Comparison of ENCODE assay signal across 8 cellular contexts in the genomic region with DNA sequence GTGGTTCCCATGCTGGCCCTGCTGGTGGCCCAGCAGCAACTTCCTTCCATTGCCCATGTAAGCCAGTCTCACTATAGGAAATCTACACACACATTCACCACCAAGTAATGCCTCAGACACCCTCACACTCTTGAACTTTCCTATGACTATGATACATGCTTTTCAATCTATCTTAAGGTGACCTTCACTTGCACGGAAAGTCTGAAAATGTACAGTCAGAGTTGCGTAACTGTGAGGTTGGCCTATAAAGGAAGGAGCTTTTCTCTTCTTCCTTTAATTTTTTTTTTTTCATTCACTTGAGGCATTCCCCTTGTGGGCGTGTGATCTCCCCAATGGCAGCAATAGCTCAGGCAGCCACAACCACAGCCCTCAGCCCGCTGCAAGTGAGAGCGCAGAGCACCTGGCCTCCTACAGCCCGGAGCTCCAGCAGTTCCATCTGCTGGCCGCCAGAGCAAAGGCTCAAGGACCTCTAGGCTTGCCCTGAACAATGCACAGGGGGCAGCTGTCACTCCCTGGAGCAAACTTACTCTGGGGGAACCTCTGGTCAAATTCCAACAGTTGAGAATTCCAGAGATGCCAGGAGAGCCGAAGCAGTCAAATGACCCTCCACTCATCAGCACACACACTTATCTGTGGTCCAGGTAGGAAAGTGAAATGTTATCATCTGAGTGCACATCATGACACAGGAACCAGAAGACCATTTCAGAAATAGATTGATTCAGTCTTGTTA.
A peak's percentile ranks its signal among the peaks of the same experiment; 100 is the strongest.
DNase-seq lines count a peak whose midpoint lies in the region; ATAC-seq and TF ChIP-seq lines count a peak whose summit lies in the region.

No MANE protein-coding gene starts in this region.

- H3K4me1 ChIP-seq in GM23338 (ENCODE audit: insufficient read depth): no peaks in the 10 kb centered on the region
- no peaks in the 10 kb centered on the region for H3K4me1 ChIP-seq in mucosa of descending colon (ENCODE audit: low read depth)

- ATAC-seq in GM23338 (peak; percentile 89), mucosa of descending colon (peak; percentile 79)

- H3K4me3 ChIP-seq in GM12865 (ENCODE audit: low read depth, low read length) (no peak overlapping the region), GM23338 (no peak overlapping the region), mucosa of descending colon (no peak overlapping the region)

- H3K79me2 ChIP-seq in GM23338 (replicated peaks; ENCODE audit: insufficient read depth): no peaks in the 10 kb centered on the region

- intact Hi-C loops in mucosa of descending colon (cut with DNase I, micrococcal nuclease): no loop called here

- no peaks in the 10 kb centered on the region for H4K20me1 ChIP-seq in GM23338 (replicated peaks; ENCODE audit: insufficient read depth)

- DNase-seq in GM12865 (ENCODE audit: low read depth) (peak; percentile 96), GM23338 (ENCODE audit: low spot score) (peak; percentile 45), MV-4-11 (lab: John Stamatoyannopoulos, UW) (peak; percentile 98), mucosa of descending colon (peak; percentile 26 to 71 (median 37)), NCI-H774 (lab: John Stamatoyannopoulos, UW) (no peak), NCI-H1105 treated with DMSO at 0.1 percent for 48 hours (lab: John Stamatoyannopoulos, UW) (no peak), mucosa of gallbladder (ENCODE audit: low spot score) (no peak)
- peak; percentile 82 for DNase-seq in activated T-cell treated with anti-CD3 and anti-CD28 coated beads, Interleukin-2, amount 50 U/mL, for 24 hours

- H3K27me3 ChIP-seq in GM23338 (ENCODE audit: insufficient read depth): no peaks in the 10 kb centered on the region

- H3K27ac ChIP-seq in GM23338 (ENCODE audit: low read depth): no peak overlapping the region

- H3K36me3 Mint-ChIP-seq in GM23338 (ENCODE audit: low read depth): peaks cover 31% of the 10 kb centered on the region
- H3K36me3 Mint-ChIP-seq in activated T-cell treated with anti-CD3 and anti-CD28 coated beads, Interleukin-2, amount 50 U/mL, for 24 hours (ENCODE audit: low read depth): peaks cover 6% of the 10 kb centered on the region

- H3K9me2 ChIP-seq in GM23338 (ENCODE audit: insufficient read depth): no peaks in the 10 kb centered on the region

- H3K36me3 ChIP-seq in GM23338 (ENCODE audit: insufficient read depth) (no peaks in the 10 kb centered on the region), mucosa of descending colon (ENCODE audit: low read depth) (no peaks in the 10 kb centered on the region)

- H3K9me3 ChIP-seq in mucosa of descending colon: no peaks in the 10 kb centered on the region

- no peak overlapping the region for H3K4me3 Mint-ChIP-seq in GM23338
- peak overlapping the region; percentile 6 for H3K4me3 Mint-ChIP-seq in activated T-cell treated with anti-CD3 and anti-CD28 coated beads, Interleukin-2, amount 50 U/mL, for 24 hours

- no peak overlapping the region for H2AFZ ChIP-seq in GM23338

- H3F3A ChIP-seq in GM23338 (replicated peaks; ENCODE audit: low read depth): no peaks in the 10 kb centered on the region

- H3K4me2 ChIP-seq in GM23338: no peak overlapping the region

- TF ChIP-seq CTCF in GM12865 (IDR thresholded peaks at IDR 0.05; ENCODE audit: insufficient read depth, low read depth, low read length, missing control alignments) (peak; percentile 73), GM23338 (conservative IDR thresholded peaks at IDR 0.05; ENCODE audit: low read depth in 2 of 2) (peak; percentile 10 to 44; a peak in 2 of 4 replicates), mucosa of descending colon (IDR thresholded peaks at IDR 0.05) (no peak)

- peaks cover 5% of the 10 kb centered on the region for H3K27me3 Mint-ChIP-seq in GM23338 (ENCODE audit: insufficient read depth, low read depth, poor library complexity)
- no peaks in the 10 kb centered on the region for H3K27me3 Mint-ChIP-seq in activated T-cell treated with anti-CD3 and anti-CD28 coated beads, Interleukin-2, amount 50 U/mL, for 24 hours

- H3K27ac Mint-ChIP-seq in GM23338: no peak overlapping the region
- H3K27ac Mint-ChIP-seq in activated T-cell treated with anti-CD3 and anti-CD28 coated beads, Interleukin-2, amount 50 U/mL, for 24 hours: peak overlapping the region; percentile 86

- no peaks in the 10 kb centered on the region for H3K4me1 Mint-ChIP-seq in GM23338
- H3K4me1 Mint-ChIP-seq in activated T-cell treated with anti-CD3 and anti-CD28 coated beads, Interleukin-2, amount 50 U/mL, for 24 hours (ENCODE audit: low read depth): peaks cover 46% of the 10 kb centered on the region

- H3K9me3 Mint-ChIP-seq in GM23338: peaks cover 32% of the 10 kb centered on the region
- H3K9me3 Mint-ChIP-seq in activated T-cell treated with anti-CD3 and anti-CD28 coated beads, Interleukin-2, amount 50 U/mL, for 24 hours: peaks cover 21% of the 10 kb centered on the region

TF ChIP-seq in GM23338, 12 proteins besides CTCF, POLR2A, EP300 and RAD21 (continues in another document):
- TF ChIP-seq, protein P1, sequence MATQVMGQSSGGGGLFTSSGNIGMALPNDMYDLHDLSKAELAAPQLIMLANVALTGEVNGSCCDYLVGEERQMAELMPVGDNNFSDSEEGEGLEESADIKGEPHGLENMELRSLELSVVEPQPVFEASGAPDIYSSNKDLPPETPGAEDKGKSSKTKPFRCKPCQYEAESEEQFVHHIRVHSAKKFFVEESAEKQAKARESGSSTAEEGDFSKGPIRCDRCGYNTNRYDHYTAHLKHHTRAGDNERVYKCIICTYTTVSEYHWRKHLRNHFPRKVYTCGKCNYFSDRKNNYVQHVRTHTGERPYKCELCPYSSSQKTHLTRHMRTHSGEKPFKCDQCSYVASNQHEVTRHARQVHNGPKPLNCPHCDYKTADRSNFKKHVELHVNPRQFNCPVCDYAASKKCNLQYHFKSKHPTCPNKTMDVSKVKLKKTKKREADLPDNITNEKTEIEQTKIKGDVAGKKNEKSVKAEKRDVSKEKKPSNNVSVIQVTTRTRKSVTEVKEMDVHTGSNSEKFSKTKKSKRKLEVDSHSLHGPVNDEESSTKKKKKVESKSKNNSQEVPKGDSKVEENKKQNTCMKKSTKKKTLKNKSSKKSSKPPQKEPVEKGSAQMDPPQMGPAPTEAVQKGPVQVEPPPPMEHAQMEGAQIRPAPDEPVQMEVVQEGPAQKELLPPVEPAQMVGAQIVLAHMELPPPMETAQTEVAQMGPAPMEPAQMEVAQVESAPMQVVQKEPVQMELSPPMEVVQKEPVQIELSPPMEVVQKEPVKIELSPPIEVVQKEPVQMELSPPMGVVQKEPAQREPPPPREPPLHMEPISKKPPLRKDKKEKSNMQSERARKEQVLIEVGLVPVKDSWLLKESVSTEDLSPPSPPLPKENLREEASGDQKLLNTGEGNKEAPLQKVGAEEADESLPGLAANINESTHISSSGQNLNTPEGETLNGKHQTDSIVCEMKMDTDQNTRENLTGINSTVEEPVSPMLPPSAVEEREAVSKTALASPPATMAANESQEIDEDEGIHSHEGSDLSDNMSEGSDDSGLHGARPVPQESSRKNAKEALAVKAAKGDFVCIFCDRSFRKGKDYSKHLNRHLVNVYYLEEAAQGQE (IDR thresholded peaks at IDR 0.05; ENCODE audit: unreplicated experiment): no peak
- no peak for TF ChIP-seq EZH2phosphoT487 (IDR thresholded peaks at IDR 0.05; ENCODE audit: unreplicated experiment)

Comparison
In these comparisons a context has a peak if more than half of its experiments do, and no peak if none do; other contexts are left out.
1. DNase-seq: peak in GM12865 (single experiment), GM23338 (single experiment), MV-4-11 (single experiment), activated T-cell treated with anti-CD3 and anti-CD28 coated beads, Interleukin-2, amount 50 U/mL, for 24 hours (single experiment) and mucosa of descending colon (3 of 3); none in NCI-H774 (single experiment), NCI-H1105 treated with DMSO at 0.1 percent for 48 hours (single experiment) and mucosa of gallbladder (single experiment).